8 cellular contexts compared by ENCODE assay signal in genomic region chr1:15833842-15834405, GRCh38. TPM values are rescaled to one million over a fixed set of nuclear protein-coding genes. Genes with fewer than 3 reads are reported as not detected.
A peak's percentile ranks its signal among the peaks of the same experiment; 100 is the strongest.
DNase-seq lines count a peak whose midpoint lies in the region; ATAC-seq, FAIRE-seq and TF ChIP-seq lines count a peak whose summit lies in the region.

No MANE protein-coding gene starts in this region.

- H3K9ac ChIP-seq in endothelial cell of umbilical vein (replicated peaks; ENCODE audit: extremely low read depth, insufficient read depth, low read length) = peak overlapping the region; percentile 91

- H2AFZ ChIP-seq in OCI-LY7 (ENCODE audit: low read length) = peak overlapping the region; percentile 60; the same call in 1 of the 2 replicates
- no peak overlapping the region for H2AFZ ChIP-seq in endothelial cell of umbilical vein (ENCODE audit: low read depth, low read length)

- H3K4me1 ChIP-seq in OCI-LY7 (ENCODE audit: insufficient read depth, low read length, poor library complexity, severe bottlenecking) (peaks cover 73% of the 10 kb centered on the region), endothelial cell of umbilical vein (ENCODE audit: control insufficient read depth, extremely low read depth, insufficient read depth, low read length) (peaks cover 3% of the 10 kb centered on the region), ovary (ENCODE audit: insufficient read depth) (peaks cover 3% of the 10 kb centered on the region)

- no peak for TF ChIP-seq EP300 in ovary (IDR thresholded peaks at IDR 0.05)

- H3K9me1 ChIP-seq in endothelial cell of umbilical vein (replicated peaks; ENCODE audit: control insufficient read depth, extremely low read depth, insufficient read depth, low read length) = no peaks in the 10 kb centered on the region

- dilution Hi-C loops in endothelial cell of umbilical vein (cut with MboI; ENCODE audit: extremely low pct_ligation_motif_present, low sequenced_read_pairs) = no loop called here

- H3K36me3 ChIP-seq in GM06990 (ENCODE audit: control insufficient read depth, insufficient read depth, low read length) = no peaks in the 10 kb centered on the region
- H3K36me3 ChIP-seq in OCI-LY7 (ENCODE audit: insufficient read depth, low read length) = peaks cover 6% of the 10 kb centered on the region; the same call in 1 of the 2 replicates
- H3K36me3 ChIP-seq in endothelial cell of umbilical vein (ENCODE audit: control insufficient read depth in 2 of 2, extremely low read depth in 1 of 2, insufficient read depth in 2 of 2, low read length in 2 of 2) = no peaks in the 10 kb centered on the region
- no peaks in the 10 kb centered on the region for H3K36me3 ChIP-seq in ovary

- H3K9me3 ChIP-seq in OCI-LY7 (ENCODE audit: low read length) (no peaks in the 10 kb centered on the region), endothelial cell of umbilical vein (replicated peaks; ENCODE audit: control insufficient read depth, insufficient read depth, low read length) (no peaks in the 10 kb centered on the region), ovary (no peaks in the 10 kb centered on the region)

- H4K20me1 ChIP-seq in OCI-LY7 (ENCODE audit: insufficient read depth, low read length) (no peaks in the 10 kb centered on the region), endothelial cell of umbilical vein (replicated peaks; ENCODE audit: control insufficient read depth, extremely low read depth, insufficient read depth, low read length) (no peaks in the 10 kb centered on the region)

- CTCF ChIA-PET in OCI-LY7 (lab: Charles Lee; ENCODE audit: unreplicated experiment) = interaction anchor here (0.5 to 0.9 kb wide), 5 partner anchors 10 to 33 kb away, joined by 3 to 5 read pairs (median 3); no protein-coding TSS in a partner anchor
- CTCF ChIA-PET in endothelial cell of umbilical vein (lab: Charles Lee) = interaction anchor here (0.6 to 1.7 kb wide), 17 partner anchors 9 to 495 kb away, joined by 3 to 11 read pairs (median 4); partner anchors contain the start of genes SPEN and ZBTB17

- no peak for TF ChIP-seq CTCF in GM06990 (IDR thresholded peaks at IDR 0.05; ENCODE audit: insufficient read depth, low read length, poor library complexity, severe bottlenecking)
- TF ChIP-seq CTCF in OCI-LY7 (conservative IDR thresholded peaks at IDR 0.05; ENCODE audit: low read length) = no peak
- TF ChIP-seq CTCF in endothelial cell of umbilical vein (IDR thresholded peaks at IDR 0.05; ENCODE audit: extremely low read depth in 1 of 2, insufficient read depth in 1 of 2, low read depth in 1 of 2, low read length in 2 of 2) = no peak
- no peak for TF ChIP-seq CTCF in ovary (IDR thresholded peaks at IDR 0.05)

- no peak for FAIRE-seq in endothelial cell of umbilical vein (lab: Jason Lieb, UNC)

- TSS peak; percentile 84 for BruUV-seq in OCI-LY7 (replicated peaks; lab: Mats Ljungman, UMichigan)
- BruUV-seq in endothelial cell of umbilical vein (replicated peaks; lab: Mats Ljungman, UMichigan) = no TSS peak

- DNase-seq in GM06990 (ENCODE audit: extremely low read depth, insufficient read length) = no peak
- no peak for DNase-seq in OCI-LY7 (ENCODE audit: low spot score)
- peak; percentile 95 for DNase-seq in endothelial cell of umbilical vein (ENCODE audit: low read depth, low spot score)
- DNase-seq in ovary = no peak
- no peak for DNase-seq in COLO829 (ENCODE audit: low spot score)
- DNase-seq in NCI-H1436 treated with DMSO at 0.1 percent for 48 hours (lab: John Stamatoyannopoulos, UW) = no peak

- no peak for TF ChIP-seq POLR2A in endothelial cell of umbilical vein (IDR thresholded peaks at IDR 0.05; ENCODE audit: low read depth, low read length)
- no peak for TF ChIP-seq POLR2A in ovary (IDR thresholded peaks at IDR 0.05)

- H3K79me2 ChIP-seq in OCI-LY7 (ENCODE audit: insufficient read depth, low read depth, low read length) (peaks cover 33% of the 10 kb centered on the region), endothelial cell of umbilical vein (ENCODE audit: control insufficient read depth, insufficient read depth, low read length) (peaks cover 8% of the 10 kb centered on the region)

- peak overlapping the region; percentile 97 for H3K27ac ChIP-seq in OCI-LY7 (ENCODE audit: low read depth, low read length, poor library complexity, severe bottlenecking)
- peak overlapping the region; percentile 95 for H3K27ac ChIP-seq in endothelial cell of umbilical vein (ENCODE audit: insufficient read depth, low read depth, low read length)
- peak overlapping the region; percentile 99 to 100 for H3K27ac ChIP-seq in ovary

- 0 to 1% (median 0%) methylated on average over 10 of the region's 10 CpGs for WGBS in ovary, 3 donors

- ATAC-seq in GM21360 (IDR thresholded peaks at IDR 0.05; ENCODE audit: unreplicated experiment) = no peak
- ATAC-seq in GM21526 (IDR thresholded peaks at IDR 0.05; ENCODE audit: low FRiP score, unreplicated experiment) = no peak

- intact Hi-C loops in OCI-LY7 (cut with micrococcal nuclease; ENCODE audit: unreplicated experiment) (no loop called here), endothelial cell of umbilical vein (cut with micrococcal nuclease) (loop anchor here (1.0 to 2.0 kb wide), 3 partner anchors 38 to 103 kb away; no protein-coding TSS in a partner anchor), ovary (cut with DNase I) (loop anchor here in 1 of 4 donors (2.0 kb wide), 1 partner anchor 15 kb away; no protein-coding TSS in a partner anchor)

- peak overlapping the region; percentile 79 for H3K4me3 ChIP-seq in GM06990 (replicated peaks; ENCODE audit: low read depth, low read length)
- peak overlapping the region; percentile 75 for H3K4me3 ChIP-seq in OCI-LY7 (ENCODE audit: low read depth, low read length, poor library complexity, severe bottlenecking)
- peak overlapping the region; percentile 66 to 98 (median 87) for H3K4me3 ChIP-seq in endothelial cell of umbilical vein (replicated peaks in 1 of 3; ENCODE audit: insufficient read depth in 1 of 3, low read depth in 1 of 3, low read length in 3 of 3)
- peak overlapping the region; percentile 53 for H3K4me3 ChIP-seq in ovary

- H3K9me2 ChIP-seq in OCI-LY7 (ENCODE audit: insufficient read depth, low read length) = no peaks in the 10 kb centered on the region

- H3K27me3 ChIP-seq in GM06990 (replicated peaks; ENCODE audit: control insufficient read depth, insufficient read depth, low read length) = no peaks in the 10 kb centered on the region
- H3K27me3 ChIP-seq in endothelial cell of umbilical vein (ENCODE audit: control insufficient read depth in 2 of 2, insufficient read depth in 2 of 2, low read length in 2 of 2) = no peaks in the 10 kb centered on the region
- no peaks in the 10 kb centered on the region for H3K27me3 ChIP-seq in ovary

- POLR2A ChIA-PET in OCI-LY7 (lab: Charles Lee) = interaction anchor here (0.6 to 3.7 kb wide), 14 partner anchors 10 to 527 kb away, joined by 3 to 68 read pairs (median 4); partner anchors contain the start of genes SPEN and UQCRHL
- POLR2A ChIA-PET in endothelial cell of umbilical vein (lab: Charles Lee) = interaction anchor here (0.7 to 2.0 kb wide), 7 partner anchors 10 to 21 kb away, joined by 3 to 9 read pairs (median 7); partner anchors contain the start of gene SPEN

- H3K4me2 ChIP-seq in OCI-LY7 (ENCODE audit: low read length) (peak overlapping the region; percentile 91), endothelial cell of umbilical vein (ENCODE audit: insufficient read depth, low read length) (peak overlapping the region; percentile 99)

TF ChIP-seq in endothelial cell of umbilical vein, 7 proteins besides CTCF, POLR2A, EP300 and RAD21:
- TF ChIP-seq FOS (IDR thresholded peaks at IDR 0.05; ENCODE audit: borderline replicate concordance, insufficient read depth, low read length) (no peak), JUN (IDR thresholded peaks at IDR 0.05; ENCODE audit: borderline replicate concordance, insufficient read depth, insufficient read length, low read depth) (no peak), MAX (IDR thresholded peaks at IDR 0.05; ENCODE audit: insufficient read depth, insufficient read length) (no peak), EZH2 (IDR thresholded peaks at IDR 0.05; ENCODE audit: borderline replicate concordance, low read depth, low read length, severe bottlenecking) (no peak), POLR2AphosphoS5 (IDR thresholded peaks at IDR 0.05; ENCODE audit: insufficient read depth, low read depth, low read length) (no peak), MYC (IDR thresholded peaks at IDR 0.05; ENCODE audit: low read depth, low read length) (no peak), GATA2 (IDR thresholded peaks at IDR 0.05; ENCODE audit: insufficient read depth, insufficient read length, low read depth, low read length) (no peak)

RNA-seq across cellular contexts. Expression of gene SPEN, which starts 13.6 kb away (rescaled TPM):
- total RNA-seq in OCI-LY7 (2014; rRNA removed; shearing (Covaris generic)) = 40.7 and 41.4 TPM in 2 replicates
- total RNA-seq in OCI-LY7 (2022) (87.1 and 90.3 TPM in 2 replicates), endothelial cell of umbilical vein (40.3 and 44.4 TPM in 2 replicates), ovary (10 to 100 TPM; 38.0 to 93.2 (median 65.6) TPM)
- polyA plus RNA-seq in endothelial cell of umbilical vein (9.3 and 10.2 TPM in 2 replicates), ovary (10 to 100 TPM; 30.5 to 41.7 TPM)
- 8.2 and 9.2 TPM in 2 replicates for polyA plus RNA-seq in endothelial cell of umbilical vein (2011; cell fraction: cytosol; rRNA removed)
- polyA plus RNA-seq in endothelial cell of umbilical vein (2011; cell fraction: nucleus; rRNA removed) = 27.3 and 28.5 TPM in 2 replicates
- 27.0 and 32.0 TPM in 2 replicates for polyA plus RNA-seq in endothelial cell of umbilical vein (2012)
- 36.2 and 36.8 TPM in 2 replicates for polyA minus RNA-seq in endothelial cell of umbilical vein
- 17.7 TPM for polyA minus RNA-seq in endothelial cell of umbilical vein (2011; cell fraction: cytosol; rRNA and poly(A)+ RNA removed)
- polyA minus RNA-seq in endothelial cell of umbilical vein (2011; cell fraction: nucleus; rRNA and poly(A)+ RNA removed) = 28.4 and 37.8 TPM in 2 replicates

RNA-seq across cellular contexts. Expression of gene UQCRHL, which starts 26.5 kb away (rescaled TPM):
- total RNA-seq in OCI-LY7 (2014; rRNA removed; shearing (Covaris generic)) = 12.4 and 15.0 TPM in 2 replicates
- total RNA-seq in OCI-LY7 (2022) (2.4 and 3.4 TPM in 2 replicates), endothelial cell of umbilical vein (1.4 and 1.8 TPM in 2 replicates), ovary (1 to 10 TPM in 6 of 7 donors, under 1 TPM in 1; 0.65 to 3.3 (median 1.2) TPM)
- polyA plus RNA-seq in endothelial cell of umbilical vein (0.64 and 0.92 TPM in 2 replicates), ovary (1 to 10 TPM; 1.4 to 5.6 TPM)
- 1.8 and 2.2 TPM in 2 replicates for polyA plus RNA-seq in endothelial cell of umbilical vein (2011; cell fraction: cytosol; rRNA removed)
- 0.90 and 1.3 TPM in 2 replicates for polyA plus RNA-seq in endothelial cell of umbilical vein (2011; cell fraction: nucleus; rRNA removed)
- polyA plus RNA-seq in endothelial cell of umbilical vein (2012) = 3.3 and 8.5 TPM in 2 replicates
- 0.24 and 0.70 TPM in 2 replicates for polyA minus RNA-seq in endothelial cell of umbilical vein
- 2.8 TPM for polyA minus RNA-seq in endothelial cell of umbilical vein (2011; cell fraction: cytosol; rRNA and poly(A)+ RNA removed)
- polyA minus RNA-seq in endothelial cell of umbilical vein (2011; cell fraction: nucleus; rRNA and poly(A)+ RNA removed) = 0.29 and 0.48 TPM in 2 replicates
